ENCODE assay signal across 10 cellular contexts in the genomic region with DNA sequence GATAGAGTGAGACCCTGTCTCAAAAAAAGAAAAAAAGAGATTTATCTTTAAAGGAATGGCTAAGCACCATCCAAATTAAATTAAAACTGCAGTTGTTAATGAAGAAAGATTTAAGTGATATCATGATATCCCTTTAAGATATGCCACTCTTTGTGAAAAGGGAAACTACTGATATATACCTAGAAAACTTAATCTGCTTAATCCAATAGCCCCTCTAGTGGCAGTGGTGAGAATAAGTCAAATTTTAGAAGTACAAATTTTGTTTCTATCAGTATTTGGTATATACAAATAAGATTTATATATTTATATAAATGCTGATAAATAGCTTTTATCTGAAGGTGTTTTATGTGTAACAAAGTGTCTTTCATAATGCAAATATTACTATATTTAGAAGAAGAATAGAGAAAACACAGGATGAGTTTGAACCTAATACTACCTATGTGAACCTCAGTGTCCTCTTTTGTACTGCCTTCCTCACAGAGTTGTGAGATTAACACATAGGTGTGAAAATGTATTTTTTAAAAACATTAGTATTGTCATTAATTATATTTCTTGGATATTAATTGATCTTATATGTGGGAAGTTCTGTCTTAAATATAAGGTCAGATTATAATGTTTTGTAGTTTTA. TPM values are rescaled to one million over a fixed set of nuclear protein-coding genes. Genes with fewer than 3 reads are reported as not detected.
DNase-seq lines count a peak whose midpoint lies in the region; ATAC-seq, FAIRE-seq and TF ChIP-seq lines count a peak whose summit lies in the region.
"Had no signal": no experiment of that assay in that cellular context is flagged by ENCODE, and none has a peak within 500 bp of the region (broad histone marks: within the 10 kb centered on the region; RNA-seq: fewer than 3 reads in every experiment).

No MANE protein-coding gene starts in this region.

- DNase-seq in DMS 273 (lab: John Stamatoyannopoulos, UW; ENCODE audit: unreplicated experiment) (peak; percentile 35), DMS 273 treated with DMSO at 0.1 percent for 48 hours (lab: John Stamatoyannopoulos, UW) (no peak), M059J (ENCODE audit: low read depth) (peak; percentile 18), bronchial epithelial cell (ENCODE audit: low read depth) (peak; percentile 13), COLO668 (lab: John Stamatoyannopoulos, UW; ENCODE audit: unreplicated experiment) (no peak), tibial artery (no peak)

- H3F3A ChIP-seq in neural cell (ENCODE audit: insufficient read depth, low read length, poor library complexity, severe bottlenecking): no peaks in the 10 kb centered on the region

- intact Hi-C loops in tibial artery (cut with DNase I; ENCODE audit: low total_unique reads): no loop called here

- no peak overlapping the region for H3K27ac ChIP-seq in neural cell (ENCODE audit: low read length)
- H3K27ac ChIP-seq in tibial artery: no peak overlapping the region
- H3K27ac ChIP-seq: SJSA1 had no signal

- no peak overlapping the region for H3K4me2 ChIP-seq in neural cell (ENCODE audit: low read length)

- H3K36me3 ChIP-seq in bronchial epithelial cell (ENCODE audit: control insufficient read depth, insufficient read depth, low read length): no peaks in the 10 kb centered on the region
- no peaks in the 10 kb centered on the region for H3K36me3 ChIP-seq in neural cell (ENCODE audit: insufficient read depth, low read length)
- peaks cover 0 to 6% (median 0%) of the 10 kb centered on the region in 3 donors for H3K36me3 ChIP-seq in tibial artery
- H3K36me3 ChIP-seq: SJSA1 had no signal

- no peak for TF ChIP-seq EP300 in neural cell (conservative IDR thresholded peaks at IDR 0.05; ENCODE audit: poor library complexity, severe bottlenecking)

- H3K4me1 ChIP-seq in tibial artery: no peaks in the 10 kb centered on the region
- H3K4me1 ChIP-seq: SJSA1 had no signal

- no peaks in the 10 kb centered on the region for H3K27me3 ChIP-seq in bronchial epithelial cell (ENCODE audit: control insufficient read depth, insufficient read depth, low read length)
- no peaks in the 10 kb centered on the region for H3K27me3 ChIP-seq in neural cell (ENCODE audit: insufficient read depth, low read depth, low read length)
- H3K27me3 ChIP-seq in tibial artery: no peaks in the 10 kb centered on the region
- H3K27me3 ChIP-seq: SJSA1 had no signal

- no peak for ATAC-seq in HG02884 (IDR thresholded peaks at IDR 0.05; ENCODE audit: unreplicated experiment)

- TF ChIP-seq CTCF in bronchial epithelial cell (IDR thresholded peaks at IDR 0.05; ENCODE audit: insufficient read depth, low read length, severe bottlenecking): no peak
- TF ChIP-seq CTCF in neural cell (IDR thresholded peaks at IDR 0.05; ENCODE audit: poor library complexity, severe bottlenecking): peak; percentile 27
- TF ChIP-seq CTCF in tibial artery (IDR thresholded peaks at IDR 0.05): peak in 1 of 2 experiments; percentile 24

- no peak overlapping the region for H3K9ac ChIP-seq in neural cell (ENCODE audit: low read length)

- TF ChIP-seq RAD21 in neural cell (conservative IDR thresholded peaks at IDR 0.05): no peak

- H4K20me1 ChIP-seq in neural cell (ENCODE audit: insufficient read depth): no peaks in the 10 kb centered on the region

- H3K9me3 ChIP-seq in neural cell (ENCODE audit: low read length) (no peaks in the 10 kb centered on the region), tibial artery (no peaks in the 10 kb centered on the region)
- H3K9me3 ChIP-seq: SJSA1 had no signal

- H2AFZ ChIP-seq in neural cell (ENCODE audit: low read depth, low read length): no peak overlapping the region

- no peak for FAIRE-seq in bronchial epithelial cell (lab: Jason Lieb, UNC)

- no peaks in the 10 kb centered on the region for H3K9me2 ChIP-seq in neural cell (ENCODE audit: insufficient read depth, low read length)

- H3K4me3 ChIP-seq in bronchial epithelial cell (ENCODE audit: low read depth, low read length) (no peak overlapping the region), neural cell (ENCODE audit: low read length) (no peak overlapping the region), tibial artery (no peak overlapping the region)
- H3K4me3 ChIP-seq: SJSA1 had no signal

- no peaks in the 10 kb centered on the region for H3K79me2 ChIP-seq in neural cell (replicated peaks; ENCODE audit: insufficient read depth, low read length)

TF ChIP-seq in neural cell, 6 proteins besides CTCF, POLR2A, EP300 and RAD21:
- TF ChIP-seq, protein P1, sequence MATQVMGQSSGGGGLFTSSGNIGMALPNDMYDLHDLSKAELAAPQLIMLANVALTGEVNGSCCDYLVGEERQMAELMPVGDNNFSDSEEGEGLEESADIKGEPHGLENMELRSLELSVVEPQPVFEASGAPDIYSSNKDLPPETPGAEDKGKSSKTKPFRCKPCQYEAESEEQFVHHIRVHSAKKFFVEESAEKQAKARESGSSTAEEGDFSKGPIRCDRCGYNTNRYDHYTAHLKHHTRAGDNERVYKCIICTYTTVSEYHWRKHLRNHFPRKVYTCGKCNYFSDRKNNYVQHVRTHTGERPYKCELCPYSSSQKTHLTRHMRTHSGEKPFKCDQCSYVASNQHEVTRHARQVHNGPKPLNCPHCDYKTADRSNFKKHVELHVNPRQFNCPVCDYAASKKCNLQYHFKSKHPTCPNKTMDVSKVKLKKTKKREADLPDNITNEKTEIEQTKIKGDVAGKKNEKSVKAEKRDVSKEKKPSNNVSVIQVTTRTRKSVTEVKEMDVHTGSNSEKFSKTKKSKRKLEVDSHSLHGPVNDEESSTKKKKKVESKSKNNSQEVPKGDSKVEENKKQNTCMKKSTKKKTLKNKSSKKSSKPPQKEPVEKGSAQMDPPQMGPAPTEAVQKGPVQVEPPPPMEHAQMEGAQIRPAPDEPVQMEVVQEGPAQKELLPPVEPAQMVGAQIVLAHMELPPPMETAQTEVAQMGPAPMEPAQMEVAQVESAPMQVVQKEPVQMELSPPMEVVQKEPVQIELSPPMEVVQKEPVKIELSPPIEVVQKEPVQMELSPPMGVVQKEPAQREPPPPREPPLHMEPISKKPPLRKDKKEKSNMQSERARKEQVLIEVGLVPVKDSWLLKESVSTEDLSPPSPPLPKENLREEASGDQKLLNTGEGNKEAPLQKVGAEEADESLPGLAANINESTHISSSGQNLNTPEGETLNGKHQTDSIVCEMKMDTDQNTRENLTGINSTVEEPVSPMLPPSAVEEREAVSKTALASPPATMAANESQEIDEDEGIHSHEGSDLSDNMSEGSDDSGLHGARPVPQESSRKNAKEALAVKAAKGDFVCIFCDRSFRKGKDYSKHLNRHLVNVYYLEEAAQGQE (IDR thresholded peaks at IDR 0.05; ENCODE audit: borderline replicate concordance): no peak
- no peak for TF ChIP-seq SMC3 (conservative IDR thresholded peaks at IDR 0.05; ENCODE audit: poor library complexity)
- TF ChIP-seq MXI1 (conservative IDR thresholded peaks at IDR 0.05; ENCODE audit: poor library complexity, severe bottlenecking): no peak
- TF ChIP-seq EZH2 (IDR thresholded peaks at IDR 0.05; ENCODE audit: borderline replicate concordance, insufficient read depth, low read length, poor library complexity, severe bottlenecking): no peak
- no peak for TF ChIP-seq TAF1 (IDR thresholded peaks at IDR 0.05; ENCODE audit: low read depth)
- TF ChIP-seq POLR2AphosphoS5 (IDR thresholded peaks at IDR 0.05): no peak
TF ChIP-seq in neural cell: peak in this region for 0.

RNA-seq across cellular contexts. Expression of a gene that starts 51.4 kb away (rescaled TPM):
- not detected in 2 replicates for total RNA-seq in M059J (2014; rRNA removed; shearing (Covaris generic))
- total RNA-seq in bronchial epithelial cell: not detected in 2 replicates
- polyA plus RNA-seq in neural cell: 0.51 and 0.84 TPM in 2 replicates
- 0.58 and 1.2 TPM in 2 replicates for polyA minus RNA-seq in neural cell
- total RNA-seq: dermis microvascular lymphatic vessel endothelial cell, SJSA1 had no signal

Comparison
In these comparisons a context has a peak if more than half of its experiments do, and no peak if none do; other contexts are left out.
1. DNase-seq: peak in DMS 273 (single experiment), M059J (single experiment) and bronchial epithelial cell (single experiment); none in DMS 273 treated with DMSO at 0.1 percent for 48 hours (single experiment), COLO668 (single experiment) and tibial artery (0 of 2).